22 cellular contexts compared by ENCODE assay signal in genomic region chr3:25817638-25818037, GRCh38. TPM values are rescaled to one million over a fixed set of nuclear protein-coding genes. Genes with fewer than 3 reads are reported as not detected.
DNase-seq lines count a peak whose midpoint lies in the region; ATAC-seq and TF ChIP-seq lines count a peak whose summit lies in the region.
"Had no signal": no experiment of that assay in that cellular context is flagged by ENCODE, and none has a peak within 500 bp of the region (broad histone marks: within the 10 kb centered on the region; RNA-seq: fewer than 3 reads in every experiment).

No MANE protein-coding gene starts in this region.

- intact Hi-C loops in activated CD4-positive, alpha-beta T cell treated with anti-CD3 and anti-CD28 coated beads for 36 hours (cut with DNase I, micrococcal nuclease) = loop anchor here in 1 of 2 experiments (2.0 kb wide), 1 partner anchor 25 kb away; no protein-coding TSS in a partner anchor

- POLR2A ChIA-PET in activated CD4-positive, alpha-beta T cell treated with anti-CD3 and anti-CD28 coated beads for 36 hours (lab: Charles Lee) = interaction anchor here (0.6 kb wide), 1 partner anchor 37 kb away, joined by 5 read pairs; no protein-coding TSS in a partner anchor

- H3K27ac Mint-ChIP-seq in activated CD4-positive, alpha-beta T cell treated with anti-CD3 and anti-CD28 coated beads for 36 hours = no peak overlapping the region

- no peaks in the 10 kb centered on the region for H4K20me1 ChIP-seq in OCI-LY3 (ENCODE audit: insufficient read depth, low read length)

- 91 to 93% methylated on average over 1 of the region's 1 CpG for WGBS in gastroesophageal sphincter (ENCODE audit: low coverage in 1 of 2), 2 donors

- H3K4me1 ChIP-seq in OCI-LY3 (ENCODE audit: low read length) (peaks cover 26% of the 10 kb centered on the region), gastroesophageal sphincter (no peaks in the 10 kb centered on the region)

- H3K9me3 ChIP-seq in OCI-LY3 (ENCODE audit: insufficient read depth, low read length) (no peaks in the 10 kb centered on the region), WERI-Rb-1 (ENCODE audit: severe bottlenecking) (no peaks in the 10 kb centered on the region), gastroesophageal sphincter (peaks cover 0 to 11% (median 0%) of the 10 kb centered on the region in 3 donors)
- H3K9me3 ChIP-seq: MG63 had no signal

- H3K36me3 ChIP-seq in OCI-LY3 (replicated peaks; ENCODE audit: low read depth, low read length) (no peaks in the 10 kb centered on the region), WERI-Rb-1 (no peaks in the 10 kb centered on the region), gastroesophageal sphincter (no peaks in the 10 kb centered on the region)
- H3K36me3 ChIP-seq: MG63 had no signal

- H3K4me3 ChIP-seq in OCI-LY3 (ENCODE audit: low read length) (peak overlapping the region; percentile 33; the same call in 1 of the 2 replicates), WERI-Rb-1 (ENCODE audit: low read depth, low read length) (no peak overlapping the region), gastroesophageal sphincter (no peak overlapping the region)
- H3K4me3 ChIP-seq: MG63 had no signal

- peak; percentile 47 for ATAC-seq in activated CD4-positive, alpha-beta T cell treated with anti-CD3 and anti-CD28 coated beads for 36 hours
- ATAC-seq in GM21723 (IDR thresholded peaks at IDR 0.05; ENCODE audit: unreplicated experiment) = peak; percentile 15
- ATAC-seq in gastroesophageal sphincter = no peak
- ATAC-seq: SK-N-SH treated with all-trans-retinoic acid at 6 μM for 48 hours had no signal

- peaks cover 10% of the 10 kb centered on the region for H3K4me1 Mint-ChIP-seq in activated CD4-positive, alpha-beta T cell treated with anti-CD3 and anti-CD28 coated beads for 36 hours

- H2AFZ ChIP-seq in OCI-LY3 (ENCODE audit: low read depth, low read length) = no peak overlapping the region

- H3K4me2 ChIP-seq in OCI-LY3 (ENCODE audit: low read length) = peak overlapping the region; percentile 66

- no peaks in the 10 kb centered on the region for H3K79me2 ChIP-seq in OCI-LY3 (ENCODE audit: low read length)

- TF ChIP-seq CTCF in OCI-LY3 (IDR thresholded peaks at IDR 0.05; ENCODE audit: low read depth, low read length) (no peak), WERI-Rb-1 (IDR thresholded peaks at IDR 0.05; ENCODE audit: low read depth, low read length) (no peak), gastroesophageal sphincter (IDR thresholded peaks at IDR 0.05) (no peak)

- no peaks in the 10 kb centered on the region for H3K9me3 Mint-ChIP-seq in activated CD4-positive, alpha-beta T cell treated with anti-CD3 and anti-CD28 coated beads for 36 hours (ENCODE audit: low read depth)

- H3K4me3 Mint-ChIP-seq in activated CD4-positive, alpha-beta T cell treated with anti-CD3 and anti-CD28 coated beads for 36 hours = no peak overlapping the region

- H3K27ac ChIP-seq in OCI-LY3 (ENCODE audit: low read length) (no peak overlapping the region), WERI-Rb-1 (no peak overlapping the region), gastroesophageal sphincter (no peak overlapping the region)
- H3K27ac ChIP-seq: 22Rv1, C4-2B had no signal

- no peak for DNase-seq in activated CD4-positive, alpha-beta T cell treated with anti-CD3 and anti-CD28 coated beads for 36 hours
- no peak for DNase-seq in activated CD4-positive, alpha-beta T cell treated with anti-CD3 and anti-CD28 coated beads, Interleukin-2, amount 50 U/mL, for 4 hours
- DNase-seq in kidney tubule cell (ENCODE audit: low spot score) (peak; percentile 25), WERI-Rb-1 (no peak), NOMO-1 (lab: John Stamatoyannopoulos, UW; ENCODE audit: unreplicated experiment in 2 of 2) (no peak)
- DNase-seq: AML-193, DMS79, IMR-90, Karpas-422, MG63, NCI-H1048, NCI-H1436 treated with DMSO at 0.1 percent for 48 hours, NCI-H2029 treated with DMSO at 0.1 percent for 48 hours, NCI-H2171 treated with DMSO at 0.1 percent for 48 hours, NCI-H446 treated with DMSO at 0.1 percent for 48 hours, SHP77 treated with DMSO at 0.1 percent for 48 hours had no signal

- H3K9ac ChIP-seq in OCI-LY3 (ENCODE audit: low read length) = no peak overlapping the region

- TF ChIP-seq POLR2A in gastroesophageal sphincter (IDR thresholded peaks at IDR 0.05) = no peak

- no peaks in the 10 kb centered on the region for H3K36me3 Mint-ChIP-seq in activated CD4-positive, alpha-beta T cell treated with anti-CD3 and anti-CD28 coated beads for 36 hours (ENCODE audit: low read depth)

- no peak for TF ChIP-seq EP300 in gastroesophageal sphincter (IDR thresholded peaks at IDR 0.05)

- CTCF ChIA-PET in activated CD4-positive, alpha-beta T cell treated with anti-CD3 and anti-CD28 coated beads for 36 hours (lab: Charles Lee) = interaction anchor here (1.6 kb wide), 1 partner anchor 14 kb away, joined by 4 read pairs; no protein-coding TSS in a partner anchor

- no peaks in the 10 kb centered on the region for H3K27me3 Mint-ChIP-seq in activated CD4-positive, alpha-beta T cell treated with anti-CD3 and anti-CD28 coated beads for 36 hours

- H3K27me3 ChIP-seq in OCI-LY3 (ENCODE audit: low read depth, low read length) (0 out of 2 replicates have a peak, but pooled peaks cover 5% of the 10 kb centered on the region), WERI-Rb-1 (ENCODE audit: insufficient read depth, low read depth, severe bottlenecking) (no peaks in the 10 kb centered on the region), gastroesophageal sphincter (no peaks in the 10 kb centered on the region)
- H3K27me3 ChIP-seq: MG63 had no signal

RNA-seq across cellular contexts. Expression of gene OXSM, which starts 27.7 kb away (rescaled TPM):
- 10 to 100 TPM; 12.4 to 18.1 TPM for total RNA-seq in activated CD4-positive, alpha-beta T cell treated with anti-CD3 and anti-CD28 coated beads for 36 hours
- total RNA-seq in gastroesophageal sphincter = 1 to 10 TPM; 5.9 to 7.9 (median 7.0) TPM

RNA-seq across cellular contexts. Expression of gene NGLY1, which starts 34.4 kb away (rescaled TPM):
- total RNA-seq in activated CD4-positive, alpha-beta T cell treated with anti-CD3 and anti-CD28 coated beads for 36 hours = 100 to 1,000 TPM in 1 of 2 experiments, 10 to 100 TPM in 1; 86.1 to 135 TPM
- 10 to 100 TPM; 20.8 to 28.2 (median 25.4) TPM for total RNA-seq in gastroesophageal sphincter
